In genomic region chr6:28940859-28941680, GRCh38 we compare ENCODE assay signal across 1 cellular context.
TF ChIP-seq lines count a peak whose summit lies in the region.

No MANE protein-coding gene starts in this region.

TF ChIP-seq in HepG2, 621 proteins besides CTCF, POLR2A, EP300 and RAD21 (continued from another document and continues in another):
- TF ChIP-seq KMT2B (CRISPR knock-in tag; IDR thresholded peaks at IDR 0.05) (peak; percentile 43), JUN (CRISPR knock-in tag; IDR thresholded peaks at IDR 0.05) (0 out of 2 replicates have a peak, but pooled peaks have one; percentile 8), YY1 (IDR thresholded peaks at IDR 0.05; ENCODE audit: insufficient read depth, insufficient replicate concordance, low read depth, low read length) (no peak), MTERF4 (CRISPR knock-in tag; IDR thresholded peaks at IDR 0.05) (no peak), SMARCE1 (IDR thresholded peaks at IDR 0.05; ENCODE audit: borderline replicate concordance) (no peak), ZNF547 (CRISPR knock-in tag; IDR thresholded peaks at IDR 0.05) (0 out of 2 replicates have a peak, but pooled peaks have one; percentile 30), EEA1 (CRISPR knock-in tag; IDR thresholded peaks at IDR 0.05; ENCODE audit: borderline replicate concordance) (no peak), KLF9 (CRISPR knock-in tag; IDR thresholded peaks at IDR 0.05; ENCODE audit: low read depth) (no peak; the same call in 1 of the 2 replicates), ZNF282 (IDR thresholded peaks at IDR 0.05; ENCODE audit: partially characterized antibody) (no peak), ZNF687 (CRISPR knock-in tag; IDR thresholded peaks at IDR 0.05) (no peak), ARNTL (CRISPR knock-in tag; IDR thresholded peaks at IDR 0.05) (no peak), BORCS8-MEF2B (CRISPR knock-in tag; IDR thresholded peaks at IDR 0.05) (no peak; the same call in 1 of the 2 replicates), JUNB (CRISPR knock-in tag; IDR thresholded peaks at IDR 0.05; ENCODE audit: borderline replicate concordance) (no peak), ATF6 (CRISPR knock-in tag; conservative IDR thresholded peaks at IDR 0.05) (no peak), KAT8 (CRISPR knock-in tag; IDR thresholded peaks at IDR 0.05) (no peak), ARNT2 (CRISPR knock-in tag; IDR thresholded peaks at IDR 0.05; ENCODE audit: low read depth) (no peak), ZNF574 (CRISPR knock-in tag; IDR thresholded peaks at IDR 0.05) (peak; percentile 58; the same call in 1 of the 2 replicates), ZBTB21 (CRISPR knock-in tag; IDR thresholded peaks at IDR 0.05) (no peak), ZBTB38 (CRISPR knock-in tag; IDR thresholded peaks at IDR 0.05) (no peak), PREB (CRISPR knock-in tag; IDR thresholded peaks at IDR 0.05) (no peak), SRF (IDR thresholded peaks at IDR 0.05; ENCODE audit: low read depth, low read length) (0 out of 2 replicates have a peak, but pooled peaks have one; percentile 15), CENPBD1 (CRISPR knock-in tag; IDR thresholded peaks at IDR 0.05; ENCODE audit: borderline replicate concordance, low read depth) (peak; percentile 82; the same call in 1 of the 2 replicates), ZNF160 (CRISPR knock-in tag; IDR thresholded peaks at IDR 0.05) (no peak), FOXO4 (CRISPR knock-in tag; conservative IDR thresholded peaks at IDR 0.05) (no peak), GLI4 (CRISPR knock-in tag; IDR thresholded peaks at IDR 0.05; ENCODE audit: borderline replicate concordance) (no peak), TFE3 (CRISPR knock-in tag; IDR thresholded peaks at IDR 0.05) (no peak), SSRP1 (CRISPR knock-in tag; IDR thresholded peaks at IDR 0.05) (peak; percentile 83; the same call in 1 of the 2 replicates), E2F5 (CRISPR knock-in tag; conservative IDR thresholded peaks at IDR 0.05) (no peak), TMF1 (CRISPR knock-in tag; IDR thresholded peaks at IDR 0.05; ENCODE audit: low read depth) (no peak), POGZ (CRISPR knock-in tag; IDR thresholded peaks at IDR 0.05) (peak; percentile 12; the same call in 1 of the 2 replicates), IRX3 (CRISPR knock-in tag; IDR thresholded peaks at IDR 0.05; ENCODE audit: borderline replicate concordance, low read depth) (0 out of 2 replicates have a peak, but pooled peaks have one; percentile 8), ZNF772 (CRISPR knock-in tag; IDR thresholded peaks at IDR 0.05) (no peak), FOXJ3 (CRISPR knock-in tag; IDR thresholded peaks at IDR 0.05; ENCODE audit: borderline replicate concordance) (peak; percentile 59), ZC3H4 (CRISPR knock-in tag; IDR thresholded peaks at IDR 0.05; ENCODE audit: borderline replicate concordance) (no peak), BCLAF1 (IDR thresholded peaks at IDR 0.05) (no peak), SNAI1 (CRISPR knock-in tag; IDR thresholded peaks at IDR 0.05; ENCODE audit: borderline replicate concordance) (no peak), ZNF331 (CRISPR knock-in tag; IDR thresholded peaks at IDR 0.05) (peak; percentile 83), HES4 (CRISPR knock-in tag; IDR thresholded peaks at IDR 0.05; ENCODE audit: borderline replicate concordance) (no peak), TEAD3 (CRISPR knock-in tag; optimal IDR thresholded peaks at IDR 0.05; ENCODE audit: borderline replicate concordance) (no peak), SMYD3 (CRISPR knock-in tag; IDR thresholded peaks at IDR 0.05) (peak; percentile 76; the same call in 1 of the 2 replicates), SMARCC2 (IDR thresholded peaks at IDR 0.05) (no peak), MXI1 (IDR thresholded peaks at IDR 0.05; ENCODE audit: borderline replicate concordance, low read depth, low read length) (peak; percentile 27; the same call in 1 of the 3 replicates), NFE2L1 (CRISPR knock-in tag; IDR thresholded peaks at IDR 0.05; ENCODE audit: borderline replicate concordance) (no peak), NRL (CRISPR knock-in tag; IDR thresholded peaks at IDR 0.05; ENCODE audit: borderline replicate concordance) (no peak), ZNF207 (IDR thresholded peaks at IDR 0.05; ENCODE audit: borderline replicate concordance) (no peak), XRCC5 (optimal IDR thresholded peaks at IDR 0.05; ENCODE audit: low read length) (peak; percentile 18)
